1 cellular context compared by ENCODE assay signal in genomic region chr17:64134216-64134970, GRCh38.
TF ChIP-seq lines count a peak whose summit lies in the region.

No MANE protein-coding gene starts in this region.

TF ChIP-seq in HepG2, 621 proteins besides CTCF, POLR2A, EP300 and RAD21 (continued from another document):
- TF ChIP-seq ZNF513 (CRISPR knock-in tag; conservative IDR thresholded peaks at IDR 0.05) (no peak), ZBTB44 (CRISPR knock-in tag; IDR thresholded peaks at IDR 0.05) (no peak), TBP (CRISPR knock-in tag; IDR thresholded peaks at IDR 0.05) (no peak), ZZZ3 (CRISPR knock-in tag; IDR thresholded peaks at IDR 0.05; ENCODE audit: borderline replicate concordance) (no peak; the same call in 1 of the 2 replicates), ZNF615 (CRISPR knock-in tag; IDR thresholded peaks at IDR 0.05; ENCODE audit: borderline replicate concordance) (no peak), MYC (CRISPR knock-in tag; IDR thresholded peaks at IDR 0.05; ENCODE audit: borderline replicate concordance) (no peak), ZNF784 (CRISPR knock-in tag; IDR thresholded peaks at IDR 0.05; ENCODE audit: borderline replicate concordance) (no peak; the same call in 1 of the 2 replicates), ZNF644 (CRISPR knock-in tag; IDR thresholded peaks at IDR 0.05; ENCODE audit: low read depth) (no peak), ZNF460 (CRISPR knock-in tag; IDR thresholded peaks at IDR 0.05; ENCODE audit: borderline replicate concordance) (no peak), ARID2 (CRISPR knock-in tag; IDR thresholded peaks at IDR 0.05; ENCODE audit: borderline replicate concordance) (peak; percentile 58; the same call in 1 of the 2 replicates), ZBTB42 (CRISPR knock-in tag; IDR thresholded peaks at IDR 0.05) (0 out of 2 replicates have a peak, but pooled peaks have one; percentile 32), ZNF850 (CRISPR knock-in tag; conservative IDR thresholded peaks at IDR 0.05) (no peak), YY1 (IDR thresholded peaks at IDR 0.05; ENCODE audit: insufficient read depth, insufficient replicate concordance, low read depth, low read length) (no peak), ARID5B (CRISPR knock-in tag; IDR thresholded peaks at IDR 0.05) (peak; percentile 77), KIAA2018 (CRISPR knock-in tag; IDR thresholded peaks at IDR 0.05; ENCODE audit: borderline replicate concordance) (no peak), GATAD2A (CRISPR knock-in tag; IDR thresholded peaks at IDR 0.05) (peak; percentile 84), HNF4G (IDR thresholded peaks at IDR 0.05; ENCODE audit: borderline replicate concordance, low read depth, low read length) (peak; percentile 66), HNF4G (CRISPR knock-in tag; IDR thresholded peaks at IDR 0.05; ENCODE audit: borderline replicate concordance, low read depth) (peak; percentile 71; the same call in 1 of the 2 replicates), RFXANK (CRISPR knock-in tag; IDR thresholded peaks at IDR 0.05) (no peak), MAFF (IDR thresholded peaks at IDR 0.05; ENCODE audit: low read depth, low read length) (no peak), ZNF274 (CRISPR knock-in tag; IDR thresholded peaks at IDR 0.05) (no peak), AHDC1 (CRISPR knock-in tag; IDR thresholded peaks at IDR 0.05; ENCODE audit: borderline replicate concordance) (peak; percentile 95), RCOR2 (CRISPR knock-in tag; IDR thresholded peaks at IDR 0.05) (peak; percentile 40; the same call in 1 of the 2 replicates), FUBP1 (CRISPR knock-in tag; IDR thresholded peaks at IDR 0.05; ENCODE audit: borderline replicate concordance) (no peak), ETV5 (CRISPR knock-in tag; IDR thresholded peaks at IDR 0.05; ENCODE audit: borderline replicate concordance) (peak; percentile 65; the same call in 1 of the 2 replicates), TARDBP (CRISPR knock-in tag; IDR thresholded peaks at IDR 0.05) (peak; percentile 55; the same call in 1 of the 2 replicates), SYNCRIP (IDR thresholded peaks at IDR 0.05; ENCODE audit: insufficient read depth, low read depth, low read length) (no peak), HOXD1 (CRISPR knock-in tag; IDR thresholded peaks at IDR 0.05) (no peak), AGO1 (IDR thresholded peaks at IDR 0.05; ENCODE audit: low read depth, low read length, poor library complexity, severe bottlenecking) (no peak), BHLHE40 (IDR thresholded peaks at IDR 0.05; ENCODE audit: low read length) (peak; percentile 76), MAFK (conservative IDR thresholded peaks at IDR 0.05 in 1 of 2, IDR thresholded peaks at IDR 0.05 in 1 of 2; ENCODE audit: low read length in 2 of 2) (no peak)
